ENCODE assay signal across 4 cellular contexts in genomic region chr4:16938641-16939040, GRCh38.
TF ChIP-seq lines count a peak whose summit lies in the region.

No MANE protein-coding gene starts in this region.

TF ChIP-seq in SK-N-SH, 30 proteins besides CTCF, POLR2A, EP300 and RAD21:
- TF ChIP-seq TCF12 (IDR thresholded peaks at IDR 0.05) (no peak), TEAD4 (IDR thresholded peaks at IDR 0.05; ENCODE audit: borderline replicate concordance, insufficient read depth) (no peak), MXI1 (IDR thresholded peaks at IDR 0.05; ENCODE audit: low read depth, low read length) (peak; percentile 87), RCOR1 (IDR thresholded peaks at IDR 0.05; ENCODE audit: low read length) (0 out of 2 replicates have a peak, but pooled peaks have one; percentile 27), REST (IDR thresholded peaks at IDR 0.05; ENCODE audit: low read depth, low read length) (no peak), NFIC (IDR thresholded peaks at IDR 0.05; ENCODE audit: borderline replicate concordance) (no peak), MEF2A (IDR thresholded peaks at IDR 0.05; ENCODE audit: borderline replicate concordance, low read depth) (no peak)

TF ChIP-seq in SK-N-SH treated with all-trans-retinoic acid at 6 μM for 48 hours, 23 proteins besides CTCF, POLR2A, EP300 and RAD21 (continues in another document):
- no peak for TF ChIP-seq CSRNP3 (CRISPR knock-in tag; IDR thresholded peaks at IDR 0.05)
- no peak for TF ChIP-seq BACH2 (CRISPR knock-in tag; IDR thresholded peaks at IDR 0.05; ENCODE audit: borderline replicate concordance)
- TF ChIP-seq ZNF565 (CRISPR knock-in tag; conservative IDR thresholded peaks at IDR 0.05; ENCODE audit: low read depth), result no peak
- TF ChIP-seq CSDC2 (CRISPR knock-in tag; IDR thresholded peaks at IDR 0.05), result no peak
- TF ChIP-seq GLIS3 (CRISPR knock-in tag; IDR thresholded peaks at IDR 0.05), result no peak
- TF ChIP-seq TCF4 (CRISPR knock-in tag; IDR thresholded peaks at IDR 0.05; ENCODE audit: borderline replicate concordance), result no peak
- no peak for TF ChIP-seq POU6F1 (CRISPR knock-in tag; IDR thresholded peaks at IDR 0.05; ENCODE audit: borderline replicate concordance, low read depth)
- no peak for TF ChIP-seq ZNF70 (CRISPR knock-in tag; IDR thresholded peaks at IDR 0.05)
- TF ChIP-seq PATZ1 (CRISPR knock-in tag; IDR thresholded peaks at IDR 0.05; ENCODE audit: borderline replicate concordance), result no peak
- no peak for TF ChIP-seq PPARA (CRISPR knock-in tag; IDR thresholded peaks at IDR 0.05; ENCODE audit: borderline replicate concordance)
- TF ChIP-seq ISL1 (CRISPR knock-in tag; IDR thresholded peaks at IDR 0.05), result no peak
- TF ChIP-seq ZC3H10 (CRISPR knock-in tag; IDR thresholded peaks at IDR 0.05), result no peak

TF ChIP-seq in GM23338, 12 proteins besides CTCF, POLR2A, EP300 and RAD21:
- no peak for TF ChIP-seq NANOG (IDR thresholded peaks at IDR 0.05; ENCODE audit: borderline replicate concordance)
- TF ChIP-seq POLR2AphosphoS5 (IDR thresholded peaks at IDR 0.05; ENCODE audit: low read depth), result no peak
- no peak for TF ChIP-seq JUNB (IDR thresholded peaks at IDR 0.05; ENCODE audit: unreplicated experiment)
- TF ChIP-seq EZH2phosphoT487 (IDR thresholded peaks at IDR 0.05; ENCODE audit: unreplicated experiment), result no peak
- TF ChIP-seq EZH2 (IDR thresholded peaks at IDR 0.05; ENCODE audit: low read depth, unreplicated experiment), result no peak
- no peak for TF ChIP-seq ZNF114 (CRISPR knock-in tag; IDR thresholded peaks at IDR 0.05)
- TF ChIP-seq REST (IDR thresholded peaks at IDR 0.05; ENCODE audit: unreplicated experiment), result no peak
- TF ChIP-seq ETS1 (IDR thresholded peaks at IDR 0.05), result no peak
- no peak for TF ChIP-seq STAT1 (IDR thresholded peaks at IDR 0.05; ENCODE audit: unreplicated experiment)

TF ChIP-seq in H1, 55 proteins besides CTCF, POLR2A, EP300 and RAD21:
- TF ChIP-seq NANOG (IDR thresholded peaks at IDR 0.05; ENCODE audit: insufficient read depth, low read depth, low read length, poor library complexity, severe bottlenecking) (no peak), CREB1 (IDR thresholded peaks at IDR 0.05) (no peak), SIN3A (conservative IDR thresholded peaks at IDR 0.05 in 1 of 2, IDR thresholded peaks at IDR 0.05 in 1 of 2; ENCODE audit: low read depth in 1 of 2, low read length in 2 of 2) (no peak), NRF1 (IDR thresholded peaks at IDR 0.05; ENCODE audit: low read depth, low read length) (no peak), KDM4A (IDR thresholded peaks at IDR 0.05; ENCODE audit: low read depth, low read length, severe bottlenecking) (no peak), POU5F1 (IDR thresholded peaks at IDR 0.05; ENCODE audit: low read depth, low read length) (no peak), SP4 (IDR thresholded peaks at IDR 0.05; ENCODE audit: low read length) (no peak), MAX (IDR thresholded peaks at IDR 0.05) (no peak), BCL11A (IDR thresholded peaks at IDR 0.05; ENCODE audit: low read depth in 2 of 2, low read length in 2 of 2) (no peak), CTBP2 (IDR thresholded peaks at IDR 0.05; ENCODE audit: borderline replicate concordance, insufficient read depth, insufficient read length, low read length) (no peak)
